ENCODE assay signal across 8 cellular contexts in the genomic region with DNA sequence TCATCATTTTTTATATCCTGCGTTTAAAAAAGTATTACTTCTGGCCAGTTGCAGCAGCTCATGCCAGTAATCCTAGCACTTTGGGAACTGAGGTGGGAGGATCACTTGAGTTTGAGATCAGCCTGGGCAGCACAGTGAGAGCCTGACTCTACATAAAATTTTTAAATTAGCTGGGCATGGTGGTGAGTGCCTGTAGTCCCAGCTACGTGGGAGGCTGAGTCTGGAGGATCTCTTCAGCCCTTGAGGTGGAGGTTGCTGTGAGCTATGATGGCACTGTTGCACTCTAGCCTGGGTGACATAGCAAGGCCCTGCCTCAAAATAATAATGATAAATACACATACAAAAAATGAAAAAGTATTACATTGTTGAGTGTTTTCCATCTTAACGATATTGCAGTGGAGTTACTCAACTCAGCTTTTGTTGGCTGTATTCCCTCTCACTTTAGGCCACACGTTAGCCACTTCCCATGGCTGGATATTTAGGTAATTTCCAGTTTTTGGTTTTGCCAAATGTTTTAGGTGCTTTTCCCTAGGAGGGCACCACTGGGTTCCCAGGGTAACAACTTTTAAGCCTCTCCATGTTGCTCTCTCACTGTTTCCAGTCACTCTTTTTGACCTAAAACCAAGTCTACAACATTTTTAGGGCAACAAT. TPM values are rescaled to one million over a fixed set of nuclear protein-coding genes. Genes with fewer than 3 reads are reported as not detected.
DNase-seq lines count a peak whose midpoint lies in the region; ATAC-seq lines count a peak whose summit lies in the region.

No MANE protein-coding gene starts in this region.

- H2AFZ ChIP-seq in GM23248: no peak overlapping the region

- no peaks in the 10 kb centered on the region for H3K27me3 ChIP-seq in GM23248 (replicated peaks; ENCODE audit: insufficient read depth)
- H3K27me3 ChIP-seq in skeletal muscle satellite cell (ENCODE audit: control insufficient read depth, insufficient read depth, low read length): no peaks in the 10 kb centered on the region

- no peak for ATAC-seq in HG02588 (IDR thresholded peaks at IDR 0.05; ENCODE audit: unreplicated experiment)
- no peak for ATAC-seq in GM18861 (IDR thresholded peaks at IDR 0.05; ENCODE audit: unreplicated experiment)

- WGBS in GM23248 (ENCODE audit: low coverage in 1 of 2, low lambda C conversion rate in 2 of 2, missing lambda C conversion rate in 2 of 2), 2 experiments: 32 to 33% methylated on average over 4 of the region's 4 CpGs

- peak overlapping the region; percentile 83 for H3K4me2 ChIP-seq in GM23248 (ENCODE audit: unreplicated experiment)
- peak overlapping the region; percentile 76 for H3K4me2 ChIP-seq in skeletal muscle satellite cell (ENCODE audit: low read length)

- no peaks in the 10 kb centered on the region for H4K20me1 ChIP-seq in GM23248 (ENCODE audit: insufficient read depth)

- peak overlapping the region; percentile 68 for H3K9ac ChIP-seq in GM23248
- peak overlapping the region; percentile 41 for H3K9ac ChIP-seq in skeletal muscle satellite cell (ENCODE audit: low read depth, low read length)

- in situ Hi-C loops in GM23248 (cut with MboI): no loop called here

- H3F3A ChIP-seq in GM23248 (ENCODE audit: insufficient read depth): peaks cover 35% of the 10 kb centered on the region

- H3K27ac ChIP-seq in GM23248: peak overlapping the region; percentile 87

- H3K9me3 ChIP-seq in GM23248 (ENCODE audit: low read depth) (no peaks in the 10 kb centered on the region), skeletal muscle satellite cell (replicated peaks; ENCODE audit: low read length) (no peaks in the 10 kb centered on the region)

- peaks cover 81% of the 10 kb centered on the region for H3K79me2 ChIP-seq in GM23248 (ENCODE audit: insufficient read depth)

- H3K4me1 ChIP-seq in GM23248 (ENCODE audit: insufficient read depth) (peaks cover 32% of the 10 kb centered on the region), skeletal muscle satellite cell (ENCODE audit: control insufficient read depth, insufficient read depth, low read length) (peaks cover 31% of the 10 kb centered on the region)

- H3K9me2 ChIP-seq in GM23248 (ENCODE audit: insufficient read depth): no peaks in the 10 kb centered on the region

- H3K36me3 ChIP-seq in GM23248 (ENCODE audit: low read depth): no peaks in the 10 kb centered on the region
- H3K36me3 ChIP-seq in skeletal muscle satellite cell (ENCODE audit: insufficient read depth, low read length): no peaks in the 10 kb centered on the region

- H3K4me3 ChIP-seq in GM23248 (peak overlapping the region; percentile 54), skeletal muscle satellite cell (ENCODE audit: low read length) (peak overlapping the region; percentile 25)

- DNase-seq in GM23248 (peak; percentile 76), astrocyte of the hippocampus (ENCODE audit: low read depth, low spot score) (peak; percentile 62), iris pigment epithelial cell (ENCODE audit: low read depth) (peak; percentile 75), NCI-H1092 (lab: John Stamatoyannopoulos, UW) (no peak)
- DNase-seq in activated T-cell treated with anti-CD3 and anti-CD28 coated beads, Interleukin-2, amount 50 U/mL, for 1 hour: no peak

RNA-seq across cellular contexts. Expression of a gene that starts 20.6 kb away (rescaled TPM):
- 9.9 and 11.1 TPM in 2 replicates for total RNA-seq in GM23248 (2014; rRNA removed; shearing (Covaris generic))
- polyA plus RNA-seq in GM23248 (2016; fragmentation: Nextera tagmentation; extraction: Ambion mirVana): 3.9 and 4.4 TPM in 2 replicates
- 12.7 and 22.7 TPM in 2 replicates for total RNA-seq in skeletal muscle satellite cell (2012; rRNA removed)

Comparison
In these comparisons a context has a peak if more than half of its experiments do, and no peak if none do; other contexts are left out.
1. DNase-seq: peak in GM23248 (single experiment), astrocyte of the hippocampus (single experiment) and iris pigment epithelial cell (single experiment); none in NCI-H1092 (single experiment) and activated T-cell treated with anti-CD3 and anti-CD28 coated beads, Interleukin-2, amount 50 U/mL, for 1 hour (single experiment).